Comparison of ENCODE assay signal across 22 cellular contexts in genomic region chr3:52790337-52790736, GRCh38. TPM values are rescaled to one million over a fixed set of nuclear protein-coding genes. Genes with fewer than 3 reads are reported as not detected.
"Had no signal": no experiment of that assay in that cellular context is flagged by ENCODE, and none has a peak within 500 bp of the region (broad histone marks: within the 10 kb centered on the region; RNA-seq: fewer than 3 reads in every experiment).

No MANE protein-coding gene starts in this region.

- ATAC-seq: activated CD8-positive, alpha-beta T cell treated with anti-CD3 and anti-CD28 coated beads, Interleukin-2, amount 10 ng/mL, durations not matched to agents 7 days and 5 days; activated naive CD4-positive, alpha-beta T cell treated with anti-CD3 and anti-CD28 coated beads, Interleukin-2, amount 50 U/mL, for 72 hours; activated naive CD8-positive, alpha-beta T cell treated with anti-CD3 and anti-CD28 coated beads, Interleukin-2, amount 50 U/mL, for 24 hours; WTC11 had no signal

- H3K27ac ChIP-seq: Peyer's patch had no signal

- H3K9me3 ChIP-seq: Peyer's patch had no signal

- H3K36me3 ChIP-seq: Peyer's patch had no signal

- H3K27me3 ChIP-seq: Peyer's patch had no signal

- H3K4me3 ChIP-seq: Peyer's patch had no signal

- H3K4me1 ChIP-seq: Peyer's patch had no signal

- DNase-seq: activated CD4-positive, alpha-beta T cell treated with anti-CD3 and anti-CD28 coated beads for 48 hours; activated CD4-positive, alpha-beta T cell treated with anti-CD3 and anti-CD28 coated beads, Interleukin-2, amount 50 U/mL, for 4 hours; activated CD4-positive, CD25-positive, alpha-beta regulatory T cell treated with anti-CD3 and anti-CD28 coated beads, Interleukin-2, amount 50 U/mL, for 72 hours; activated CD8-positive, alpha-beta T cell treated with anti-CD3 and anti-CD28 coated beads, Interleukin-2, amount 10 ng/mL, durations not matched to agents 7 days and 5 days; activated effector memory CD4-positive, alpha-beta T cell treated with Interleukin-2 at 50 U/mL for 16 hours; activated naive CD4-positive, alpha-beta T cell; activated naive CD8-positive, alpha-beta T cell treated with anti-CD3 and anti-CD28 coated beads, Interleukin-2, amount 50 U/mL, for 24 hours; activated T-cell treated with anti-CD3 and anti-CD28 coated beads, Interleukin-2, amount 50 U/mL, for 24 hours; cerebellar nuclear complex; Kasumi-1; NCI-H1105 treated with DMSO at 0.1 percent for 48 hours; NCI-H1436 treated with DMSO at 0.1 percent for 48 hours; NCI-H187; NCI-H2081; NCI-H510A treated with DMSO at 0.1 percent for 48 hours; NCI-H69; Peyer's patch; SHP77 treated with DMSO at 0.1 percent for 48 hours had no signal

RNA-seq across cellular contexts. Expression of gene ITIH3, which starts 4.3 kb away (rescaled TPM):
- total RNA-seq: activated CD8-positive, alpha-beta T cell treated with anti-CD3 and anti-CD28 coated beads, Interleukin-2, amount 10 ng/mL, durations not matched to agents 7 days and 5 days; activated naive CD4-positive, alpha-beta T cell treated with anti-CD3 and anti-CD28 coated beads, Interleukin-2, amount 50 U/mL, for 72 hours; activated T-helper 1 cell treated with anti-CD3 and anti-CD28 coated beads, Interleukin-12 subunit alpha, Interleukin-12 subunit beta, Interleukin-2, Interleukin-4 antibody, amounts not matched to agents 30 ng/mL and 10 ng/mL and 1 ng/mL, durations not matched to agents 14 hours and 24 hours and 36 hours had no signal

RNA-seq across cellular contexts. Expression of gene ITIH1, which starts 12.9 kb away (rescaled TPM):
- total RNA-seq: activated CD8-positive, alpha-beta T cell treated with anti-CD3 and anti-CD28 coated beads, Interleukin-2, amount 10 ng/mL, durations not matched to agents 7 days and 5 days; activated naive CD4-positive, alpha-beta T cell treated with anti-CD3 and anti-CD28 coated beads, Interleukin-2, amount 50 U/mL, for 72 hours; activated T-helper 1 cell treated with anti-CD3 and anti-CD28 coated beads, Interleukin-12 subunit alpha, Interleukin-12 subunit beta, Interleukin-2, Interleukin-4 antibody, amounts not matched to agents 30 ng/mL and 10 ng/mL and 1 ng/mL, durations not matched to agents 14 hours and 24 hours and 36 hours; Peyer's patch; SK-MEL-5 had no signal

RNA-seq across cellular contexts. Expression of gene ITIH4, which starts 40.1 kb away (rescaled TPM):
- total RNA-seq: SK-MEL-5 had no signal

RNA-seq across cellular contexts. Expression of gene MUSTN1, which starts 44.5 kb away (rescaled TPM):
- total RNA-seq: SK-MEL-5 had no signal
